ENCODE assay signal across 8 cellular contexts in the genomic region with DNA sequence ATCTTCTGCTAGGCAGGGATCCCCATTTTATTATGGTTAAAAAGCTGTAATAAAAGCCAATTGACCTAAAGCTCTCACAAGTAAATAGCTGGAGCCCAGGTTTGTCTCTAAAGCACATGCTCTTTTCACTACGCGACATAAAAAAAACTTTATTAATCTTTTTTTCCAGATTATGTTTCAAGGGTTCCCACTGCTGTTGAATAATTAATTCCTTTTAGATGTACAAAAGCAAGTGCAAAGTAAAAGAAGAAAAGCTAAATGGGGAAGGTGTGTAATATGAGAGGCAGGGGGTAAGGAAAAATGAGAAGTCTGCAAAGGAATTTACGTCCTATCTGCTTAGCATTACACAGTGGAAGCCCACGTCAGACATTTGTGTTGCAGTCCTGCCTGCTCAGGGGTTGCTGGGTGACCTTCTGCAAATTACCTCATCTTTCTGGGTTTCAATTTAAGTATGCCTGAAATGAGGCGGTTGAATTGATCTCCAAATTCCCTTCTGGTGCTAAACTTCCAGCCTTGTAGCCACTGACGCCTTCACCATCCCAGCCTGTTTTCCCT. TPM values are rescaled to one million over a fixed set of nuclear protein-coding genes. Genes with fewer than 3 reads are reported as not detected.
DNase-seq lines count a peak whose midpoint lies in the region; ATAC-seq, FAIRE-seq and TF ChIP-seq lines count a peak whose summit lies in the region.

No MANE protein-coding gene starts in this region.

- H3K79me2 ChIP-seq in endothelial cell of umbilical vein (ENCODE audit: control insufficient read depth, insufficient read depth, low read length): peaks cover 37% of the 10 kb centered on the region

- intact Hi-C loops in endothelial cell of umbilical vein (cut with micrococcal nuclease): loop anchor here (1.0 to 5.0 kb wide), 5 partner anchors 40 to 295 kb away; a partner anchor contains a TSS

- peak; percentile 42 for DNase-seq in GF-D8 (lab: John Stamatoyannopoulos, UW)
- DNase-seq in endothelial cell of umbilical vein (ENCODE audit: low read depth, low spot score): peak; percentile 74
- DNase-seq in mucosa of gallbladder (ENCODE audit: low spot score): peak; percentile 41
- no peak for DNase-seq in GM19238 (ENCODE audit: insufficient read length, low spot score)

- H3K4me2 ChIP-seq in endothelial cell of umbilical vein (ENCODE audit: insufficient read depth, low read length): peak overlapping the region; percentile 83

- H3K36me3 ChIP-seq in KOPT-K1 (ENCODE audit: insufficient read depth, low read length): peaks cover 14% of the 10 kb centered on the region
- H3K36me3 ChIP-seq in endothelial cell of umbilical vein (ENCODE audit: control insufficient read depth in 2 of 2, extremely low read depth in 1 of 2, insufficient read depth in 2 of 2, low read length in 2 of 2): peaks cover 0 to 3% of the 10 kb centered on the region in 2 experiments

- ATAC-seq in GM21723 (IDR thresholded peaks at IDR 0.05; ENCODE audit: unreplicated experiment): peak; percentile 33

- H3K27ac ChIP-seq in KOPT-K1 (ENCODE audit: low read depth, low read length, poor library complexity, severe bottlenecking) (peak overlapping the region; percentile 96), VCaP (peak overlapping the region; percentile 72; the same call in 1 of the 2 replicates), endothelial cell of umbilical vein (ENCODE audit: insufficient read depth, low read depth, low read length) (peak overlapping the region; percentile 94), temporal lobe (ENCODE audit: low read depth, low read length) (peak overlapping the region; percentile 91)

- TF ChIP-seq CTCF in VCaP (conservative IDR thresholded peaks at IDR 0.05) (no peak), endothelial cell of umbilical vein (IDR thresholded peaks at IDR 0.05; ENCODE audit: extremely low read depth in 1 of 2, insufficient read depth in 1 of 2, low read depth in 1 of 2, low read length in 2 of 2) (no peak)

- H3K4me3 ChIP-seq in endothelial cell of umbilical vein (replicated peaks in 1 of 3; ENCODE audit: insufficient read depth in 1 of 3, low read depth in 1 of 3, low read length in 3 of 3): peak overlapping the region; percentile 54 to 81 (median 60)

- H2AFZ ChIP-seq in endothelial cell of umbilical vein (ENCODE audit: low read depth, low read length): peak overlapping the region; percentile 37

- peaks cover 41% of the 10 kb centered on the region for H3K4me1 ChIP-seq in endothelial cell of umbilical vein (ENCODE audit: control insufficient read depth, extremely low read depth, insufficient read depth, low read length)

- POLR2A ChIA-PET in endothelial cell of umbilical vein (lab: Charles Lee): interaction anchor here (0.6 to 2.0 kb wide), 33 partner anchors 8 to 1625 kb away, joined by 3 to 25 read pairs (median 4); a partner anchor contains a TSS

- CTCF ChIA-PET in endothelial cell of umbilical vein (lab: Charles Lee): interaction anchor here (0.7 to 2.7 kb wide), 4 partner anchors 12 to 111 kb away, joined by 3 to 19 read pairs (median 3); no protein-coding TSS in a partner anchor

- no peaks in the 10 kb centered on the region for H4K20me1 ChIP-seq in endothelial cell of umbilical vein (replicated peaks; ENCODE audit: control insufficient read depth, extremely low read depth, insufficient read depth, low read length)

- peak overlapping the region; percentile 92 for H3K9ac ChIP-seq in endothelial cell of umbilical vein (replicated peaks; ENCODE audit: extremely low read depth, insufficient read depth, low read length)

- dilution Hi-C loops in endothelial cell of umbilical vein (cut with MboI; ENCODE audit: extremely low pct_ligation_motif_present, low sequenced_read_pairs): no loop called here

- H3K27me3 ChIP-seq in endothelial cell of umbilical vein (ENCODE audit: control insufficient read depth in 2 of 2, insufficient read depth in 2 of 2, low read length in 2 of 2): no peaks in the 10 kb centered on the region

- H3K9me3 ChIP-seq in KOPT-K1 (ENCODE audit: insufficient read depth, low read length, poor library complexity, severe bottlenecking) (peaks cover 6% of the 10 kb centered on the region), endothelial cell of umbilical vein (replicated peaks; ENCODE audit: control insufficient read depth, insufficient read depth, low read length) (no peaks in the 10 kb centered on the region)

- no peak for TF ChIP-seq POLR2A in endothelial cell of umbilical vein (IDR thresholded peaks at IDR 0.05; ENCODE audit: low read depth, low read length)

- BruUV-seq in endothelial cell of umbilical vein (replicated peaks; lab: Mats Ljungman, UMichigan): TSS peak; percentile 71

- FAIRE-seq in endothelial cell of umbilical vein (lab: Jason Lieb, UNC): peak; percentile 33

- H3K9me1 ChIP-seq in endothelial cell of umbilical vein (replicated peaks; ENCODE audit: control insufficient read depth, extremely low read depth, insufficient read depth, low read length): no peaks in the 10 kb centered on the region

TF ChIP-seq in endothelial cell of umbilical vein, 7 proteins besides CTCF, POLR2A, EP300 and RAD21:
- TF ChIP-seq GATA2 (IDR thresholded peaks at IDR 0.05; ENCODE audit: insufficient read depth, insufficient read length, low read depth, low read length): no peak
- TF ChIP-seq MYC (IDR thresholded peaks at IDR 0.05; ENCODE audit: low read depth, low read length): no peak
- TF ChIP-seq FOS (IDR thresholded peaks at IDR 0.05; ENCODE audit: borderline replicate concordance, insufficient read depth, low read length): no peak
- TF ChIP-seq, protein P1, sequence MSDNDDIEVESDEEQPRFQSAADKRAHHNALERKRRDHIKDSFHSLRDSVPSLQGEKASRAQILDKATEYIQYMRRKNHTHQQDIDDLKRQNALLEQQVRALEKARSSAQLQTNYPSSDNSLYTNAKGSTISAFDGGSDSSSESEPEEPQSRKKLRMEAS (IDR thresholded peaks at IDR 0.05; ENCODE audit: insufficient read depth, insufficient read length): no peak
- no peak for TF ChIP-seq JUN (IDR thresholded peaks at IDR 0.05; ENCODE audit: borderline replicate concordance, insufficient read depth, insufficient read length, low read depth)
- TF ChIP-seq POLR2AphosphoS5 (IDR thresholded peaks at IDR 0.05; ENCODE audit: insufficient read depth, low read depth, low read length): no peak
- no peak for TF ChIP-seq EZH2 (IDR thresholded peaks at IDR 0.05; ENCODE audit: borderline replicate concordance, low read depth, low read length, severe bottlenecking)

RNA-seq across cellular contexts. Expression of a gene that starts 0.8 kb away (rescaled TPM):
- total RNA-seq in endothelial cell of umbilical vein: 42.4 and 47.6 TPM in 2 replicates
- polyA plus RNA-seq in endothelial cell of umbilical vein: 9.1 and 14.7 TPM in 2 replicates
- 4.4 and 6.3 TPM in 2 replicates for polyA plus RNA-seq in endothelial cell of umbilical vein (2011; cell fraction: cytosol; rRNA removed)
- 98.7 and 150 TPM in 2 replicates for polyA plus RNA-seq in endothelial cell of umbilical vein (2011; cell fraction: nucleus; rRNA removed)
- polyA plus RNA-seq in endothelial cell of umbilical vein (2012): 34.6 and 55.6 TPM in 2 replicates
- polyA minus RNA-seq in endothelial cell of umbilical vein: 31.0 and 38.3 TPM in 2 replicates
- polyA minus RNA-seq in endothelial cell of umbilical vein (2011; cell fraction: cytosol; rRNA and poly(A)+ RNA removed): 9.1 TPM
- polyA minus RNA-seq in endothelial cell of umbilical vein (2011; cell fraction: nucleus; rRNA and poly(A)+ RNA removed): 136 and 161 TPM in 2 replicates
- total RNA-seq in mucosa of gallbladder: 17.4 TPM
- total RNA-seq in temporal lobe: 2.7 TPM
